In the genomic region with DNA sequence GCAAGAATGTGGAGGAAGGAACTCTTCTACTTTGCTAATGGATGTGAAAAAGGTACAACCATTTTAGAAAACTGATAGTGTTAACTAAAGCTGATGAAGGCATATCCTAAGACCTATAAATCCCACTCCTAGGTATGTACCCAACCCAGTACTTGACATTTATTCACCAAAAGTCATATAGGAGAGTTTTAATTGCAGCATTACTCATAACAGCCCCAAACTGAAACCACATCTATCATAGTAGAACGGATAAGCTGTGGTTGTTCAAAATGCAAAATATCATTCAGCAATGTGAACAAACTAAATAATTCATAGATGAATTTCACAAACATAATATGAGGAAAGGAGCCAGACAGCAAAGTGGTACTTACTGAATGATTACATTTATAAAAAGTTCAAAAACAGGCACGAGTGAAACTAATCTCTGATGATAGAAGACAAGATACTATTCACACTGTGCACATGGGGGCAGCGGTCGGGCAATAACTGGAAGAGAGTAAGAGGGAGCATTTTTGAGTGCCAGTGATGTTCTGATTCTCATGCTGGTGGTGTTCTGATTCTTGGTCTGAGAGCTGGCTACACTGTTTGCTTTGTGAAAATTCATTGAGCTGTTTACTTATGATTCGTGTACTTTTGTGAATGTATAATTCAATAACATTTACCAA, we compare ENCODE assay signal across 8 cellular contexts. TPM values are rescaled to one million over a fixed set of nuclear protein-coding genes. Genes with fewer than 3 reads are reported as not detected.
A peak's percentile ranks its signal among the peaks of the same experiment; 100 is the strongest.
DNase-seq lines count a peak whose midpoint lies in the region; ATAC-seq, FAIRE-seq and TF ChIP-seq lines count a peak whose summit lies in the region.

No MANE protein-coding gene starts in this region.

- H3K9me2 ChIP-seq in Karpas-422 (replicated peaks; ENCODE audit: insufficient read depth, low read length), result no peaks in the 10 kb centered on the region

- TF ChIP-seq POLR2A in A549 (IDR thresholded peaks at IDR 0.05; ENCODE audit: low read length), result no peak

- FAIRE-seq in A549 (lab: Jason Lieb, UNC), result no peak

- peaks cover 15% of the 10 kb centered on the region for H3K4me1 Mint-ChIP-seq in T-helper 2 cell treated with Interferon-gamma antibody and Interleukin-4, amounts not matched to agents 5 μg/mL and 100 μg/mL, for 36 hours (ENCODE audit: low read depth)
- peaks cover 10% of the 10 kb centered on the region for H3K4me1 Mint-ChIP-seq in WTC11

- peak; percentile 39 to 68; a peak in 3 of 6 replicates for ATAC-seq in A549
- ATAC-seq in GM18907 (IDR thresholded peaks at IDR 0.05; ENCODE audit: unreplicated experiment), result peak; percentile 93
- peak; percentile 90 for ATAC-seq in HG02970 (IDR thresholded peaks at IDR 0.05; ENCODE audit: low FRiP score, unreplicated experiment)
- no peak for ATAC-seq in WTC11
- ATAC-seq in Right ventricle myocardium inferior, result no peak

- no peak overlapping the region for H3K9ac ChIP-seq in Karpas-422 (ENCODE audit: low read length)

- 57% methylated on average over 5 of the region's 5 CpGs for WGBS in A549 (ENCODE audit: missing lambda C conversion rate)

- H3K79me2 ChIP-seq in Karpas-422 (ENCODE audit: low read length), result no peaks in the 10 kb centered on the region

- H3K4me2 ChIP-seq in A549, result peak overlapping the region; percentile 32; the same call in 1 of the 3 replicates
- H3K4me2 ChIP-seq in Karpas-422 (ENCODE audit: low read depth, low read length, poor library complexity, severe bottlenecking), result no peak overlapping the region

- peaks cover 10% of the 10 kb centered on the region for H3K27me3 Mint-ChIP-seq in T-helper 2 cell treated with Interferon-gamma antibody and Interleukin-4, amounts not matched to agents 5 μg/mL and 100 μg/mL, for 36 hours (ENCODE audit: low read depth)
- no peaks in the 10 kb centered on the region for H3K27me3 Mint-ChIP-seq in WTC11 (ENCODE audit: low read depth)

- no peak overlapping the region for H2AFZ ChIP-seq in Karpas-422 (ENCODE audit: low read length)

- POLR2A ChIA-PET in A549 (lab: Yijun Ruan, JAX) (no interaction called here), WTC11 (lab: Charles Lee) (interaction anchor here (0.7 kb wide), 1 partner anchor 20 kb away, joined by 3 read pairs; no protein-coding TSS in a partner anchor)

- H3K9me3 ChIP-seq in A549 (no peaks in the 10 kb centered on the region), Karpas-422 (ENCODE audit: low read length) (no peaks in the 10 kb centered on the region)

- H3K36me3 Mint-ChIP-seq in T-helper 2 cell treated with Interferon-gamma antibody and Interleukin-4, amounts not matched to agents 5 μg/mL and 100 μg/mL, for 36 hours (ENCODE audit: low read depth), result no peaks in the 10 kb centered on the region
- peaks cover 14% of the 10 kb centered on the region for H3K36me3 Mint-ChIP-seq in WTC11

- no peak overlapping the region for H3K27ac Mint-ChIP-seq in T-helper 2 cell treated with Interferon-gamma antibody and Interleukin-4, amounts not matched to agents 5 μg/mL and 100 μg/mL, for 36 hours
- no peak overlapping the region for H3K27ac Mint-ChIP-seq in WTC11

- CTCF ChIA-PET in A549 (lab: Yijun Ruan, JAX), result interaction anchor here (1.7 kb wide), 1 partner anchor 105 kb away, joined by 9 read pairs; no protein-coding TSS in a partner anchor
- CTCF ChIA-PET in WTC11 (lab: Charles Lee), result no interaction called here

- no peaks in the 10 kb centered on the region for H3K36me3 ChIP-seq in Karpas-422 (ENCODE audit: insufficient read depth, low read length)

- TF ChIP-seq CTCF in A549 (IDR thresholded peaks at IDR 0.05), result no peak
- no peak for TF ChIP-seq CTCF in WTC11 (IDR thresholded peaks at IDR 0.05)

- 0 out of 5 replicates have a peak, but pooled peaks of 1 of the 2 experiments have one; percentile 8 for TF ChIP-seq RAD21 in A549 (conservative IDR thresholded peaks at IDR 0.05 in 1 of 2, IDR thresholded peaks at IDR 0.05 in 1 of 2)

- H3K4me1 ChIP-seq in A549 (peaks cover 24% of the 10 kb centered on the region), Karpas-422 (ENCODE audit: low read length) (no peaks in the 10 kb centered on the region)

- no peaks in the 10 kb centered on the region for H3K27me3 ChIP-seq in Karpas-422 (ENCODE audit: low read length)

- DNase-seq in A549 (ENCODE audit: low read depth in 1 of 2, low spot score in 1 of 2) (no peak), WTC11 (ENCODE audit: low spot score) (no peak), Karpas-422 (no peak), Right ventricle myocardium inferior (ENCODE audit: missing footprints) (no peak), AML-193 (lab: John Stamatoyannopoulos, UW) (no peak)
- no peak for DNase-seq in T-helper 2 cell treated with Interferon-gamma antibody and Interleukin-4, amounts not matched to agents 5 μg/mL and 100 μg/mL, for 36 hours (ENCODE audit: low spot score)

- peaks cover 27% of the 10 kb centered on the region for H4K20me1 ChIP-seq in Karpas-422 (ENCODE audit: insufficient read depth, low read depth, low read length)

- H3K4me3 Mint-ChIP-seq in T-helper 2 cell treated with Interferon-gamma antibody and Interleukin-4, amounts not matched to agents 5 μg/mL and 100 μg/mL, for 36 hours, result peak overlapping the region; percentile 43
- H3K4me3 Mint-ChIP-seq in WTC11, result no peak overlapping the region

- no peaks in the 10 kb centered on the region for H3K9me3 Mint-ChIP-seq in T-helper 2 cell treated with Interferon-gamma antibody and Interleukin-4, amounts not matched to agents 5 μg/mL and 100 μg/mL, for 36 hours
- H3K9me3 Mint-ChIP-seq in WTC11, result peaks cover 15% of the 10 kb centered on the region

- H3K4me3 ChIP-seq in A549 (no peak overlapping the region), Karpas-422 (ENCODE audit: low read length) (no peak overlapping the region)

- H3K27ac ChIP-seq in A549, result no peak overlapping the region
- no peak overlapping the region for H3K27ac ChIP-seq in Karpas-422 (ENCODE audit: low read length)

- intact Hi-C loops in Right ventricle myocardium inferior (cut with DNase I), result no loop called here

- TF ChIP-seq EP300 in A549 (IDR thresholded peaks at IDR 0.05), result no peak

TF ChIP-seq in A549, 52 proteins besides CTCF, POLR2A, EP300 and RAD21:
- no peak for TF ChIP-seq CHD4 (IDR thresholded peaks at IDR 0.05; ENCODE audit: borderline replicate concordance)

TF ChIP-seq in WTC11, 78 proteins besides CTCF, POLR2A, EP300 and RAD21 (continues in another document):
- TF ChIP-seq MYBL2 (CRISPR knock-in tag; IDR thresholded peaks at IDR 0.05) (no peak), ZNF219 (CRISPR knock-in tag; IDR thresholded peaks at IDR 0.05; ENCODE audit: borderline replicate concordance) (no peak), RORB (CRISPR knock-in tag; IDR thresholded peaks at IDR 0.05) (no peak), ZNF423 (CRISPR knock-in tag; IDR thresholded peaks at IDR 0.05) (no peak), SMAD3 (CRISPR knock-in tag; IDR thresholded peaks at IDR 0.05; ENCODE audit: borderline replicate concordance) (no peak), OVOL2 (CRISPR knock-in tag; IDR thresholded peaks at IDR 0.05; ENCODE audit: borderline replicate concordance) (no peak), ZBTB21 (CRISPR knock-in tag; IDR thresholded peaks at IDR 0.05; ENCODE audit: borderline replicate concordance) (no peak), NFE2L1 (CRISPR knock-in tag; IDR thresholded peaks at IDR 0.05) (no peak)
- TF ChIP-seq, protein P1, sequence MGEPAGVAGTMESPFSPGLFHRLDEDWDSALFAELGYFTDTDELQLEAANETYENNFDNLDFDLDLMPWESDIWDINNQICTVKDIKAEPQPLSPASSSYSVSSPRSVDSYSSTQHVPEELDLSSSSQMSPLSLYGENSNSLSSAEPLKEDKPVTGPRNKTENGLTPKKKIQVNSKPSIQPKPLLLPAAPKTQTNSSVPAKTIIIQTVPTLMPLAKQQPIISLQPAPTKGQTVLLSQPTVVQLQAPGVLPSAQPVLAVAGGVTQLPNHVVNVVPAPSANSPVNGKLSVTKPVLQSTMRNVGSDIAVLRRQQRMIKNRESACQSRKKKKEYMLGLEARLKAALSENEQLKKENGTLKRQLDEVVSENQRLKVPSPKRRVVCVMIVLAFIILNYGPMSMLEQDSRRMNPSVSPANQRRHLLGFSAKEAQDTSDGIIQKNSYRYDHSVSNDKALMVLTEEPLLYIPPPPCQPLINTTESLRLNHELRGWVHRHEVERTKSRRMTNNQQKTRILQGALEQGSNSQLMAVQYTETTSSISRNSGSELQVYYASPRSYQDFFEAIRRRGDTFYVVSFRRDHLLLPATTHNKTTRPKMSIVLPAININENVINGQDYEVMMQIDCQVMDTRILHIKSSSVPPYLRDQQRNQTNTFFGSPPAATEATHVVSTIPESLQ (CRISPR knock-in tag; IDR thresholded peaks at IDR 0.05), result no peak
- TF ChIP-seq, protein P2, sequence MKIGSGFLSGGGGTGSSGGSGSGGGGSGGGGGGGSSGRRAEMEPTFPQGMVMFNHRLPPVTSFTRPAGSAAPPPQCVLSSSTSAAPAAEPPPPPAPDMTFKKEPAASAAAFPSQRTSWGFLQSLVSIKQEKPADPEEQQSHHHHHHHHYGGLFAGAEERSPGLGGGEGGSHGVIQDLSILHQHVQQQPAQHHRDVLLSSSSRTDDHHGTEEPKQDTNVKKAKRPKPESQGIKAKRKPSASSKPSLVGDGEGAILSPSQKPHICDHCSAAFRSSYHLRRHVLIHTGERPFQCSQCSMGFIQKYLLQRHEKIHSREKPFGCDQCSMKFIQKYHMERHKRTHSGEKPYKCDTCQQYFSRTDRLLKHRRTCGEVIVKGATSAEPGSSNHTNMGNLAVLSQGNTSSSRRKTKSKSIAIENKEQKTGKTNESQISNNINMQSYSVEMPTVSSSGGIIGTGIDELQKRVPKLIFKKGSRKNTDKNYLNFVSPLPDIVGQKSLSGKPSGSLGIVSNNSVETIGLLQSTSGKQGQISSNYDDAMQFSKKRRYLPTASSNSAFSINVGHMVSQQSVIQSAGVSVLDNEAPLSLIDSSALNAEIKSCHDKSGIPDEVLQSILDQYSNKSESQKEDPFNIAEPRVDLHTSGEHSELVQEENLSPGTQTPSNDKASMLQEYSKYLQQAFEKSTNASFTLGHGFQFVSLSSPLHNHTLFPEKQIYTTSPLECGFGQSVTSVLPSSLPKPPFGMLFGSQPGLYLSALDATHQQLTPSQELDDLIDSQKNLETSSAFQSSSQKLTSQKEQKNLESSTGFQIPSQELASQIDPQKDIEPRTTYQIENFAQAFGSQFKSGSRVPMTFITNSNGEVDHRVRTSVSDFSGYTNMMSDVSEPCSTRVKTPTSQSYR (CRISPR knock-in tag; IDR thresholded peaks at IDR 0.05), result no peak
- TF ChIP-seq, protein P3, sequence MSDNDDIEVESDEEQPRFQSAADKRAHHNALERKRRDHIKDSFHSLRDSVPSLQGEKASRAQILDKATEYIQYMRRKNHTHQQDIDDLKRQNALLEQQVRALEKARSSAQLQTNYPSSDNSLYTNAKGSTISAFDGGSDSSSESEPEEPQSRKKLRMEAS (CRISPR knock-in tag; IDR thresholded peaks at IDR 0.05), result no peak

RNA-seq across cellular contexts. Expression of a gene that starts 34.3 kb away (rescaled TPM):
- polyA plus RNA-seq in A549 (2011; rRNA removed), result 13.8 and 22.4 TPM in 2 replicates
- polyA plus RNA-seq in A549 (2012; cell fraction: cytosol; rRNA removed), result 11.4 and 13.9 TPM in 2 replicates
- 8.3 and 10.1 TPM in 2 replicates for polyA plus RNA-seq in A549 (2012; cell fraction: nucleus; rRNA removed)
- 23.1 to 24.1 TPM (median 23.6 TPM) in 3 replicates for polyA plus RNA-seq in A549 (2017; fragmentation: RNase III; extraction: RNeasy Plus Mini Kit Qiagen cat#74134 plus additional on column Dnase treatment)
- polyA minus RNA-seq in A549 (2011; rRNA and poly(A)+ RNA removed), result 15.6 and 21.0 TPM in 2 replicates
- total RNA-seq in WTC11 (2021), result 23.9 to 30.0 TPM (median 23.9 TPM) in 3 replicates
- total RNA-seq in Karpas-422 (2014; rRNA removed; shearing (Covaris generic); ENCODE audit: low replicate concordance), result 2.6 and 7.9 TPM in 2 replicates
- 57.3 TPM for total RNA-seq in Right ventricle myocardium inferior

Comparison
In these comparisons a context has a peak if more than half of its experiments do, and no peak if none do; other contexts are left out.
1. ATAC-seq: peak in A549 (2 of 2), GM18907 (single experiment) and HG02970 (single experiment); none in WTC11 (single experiment) and Right ventricle myocardium inferior (single experiment).